In the genomic region with DNA sequence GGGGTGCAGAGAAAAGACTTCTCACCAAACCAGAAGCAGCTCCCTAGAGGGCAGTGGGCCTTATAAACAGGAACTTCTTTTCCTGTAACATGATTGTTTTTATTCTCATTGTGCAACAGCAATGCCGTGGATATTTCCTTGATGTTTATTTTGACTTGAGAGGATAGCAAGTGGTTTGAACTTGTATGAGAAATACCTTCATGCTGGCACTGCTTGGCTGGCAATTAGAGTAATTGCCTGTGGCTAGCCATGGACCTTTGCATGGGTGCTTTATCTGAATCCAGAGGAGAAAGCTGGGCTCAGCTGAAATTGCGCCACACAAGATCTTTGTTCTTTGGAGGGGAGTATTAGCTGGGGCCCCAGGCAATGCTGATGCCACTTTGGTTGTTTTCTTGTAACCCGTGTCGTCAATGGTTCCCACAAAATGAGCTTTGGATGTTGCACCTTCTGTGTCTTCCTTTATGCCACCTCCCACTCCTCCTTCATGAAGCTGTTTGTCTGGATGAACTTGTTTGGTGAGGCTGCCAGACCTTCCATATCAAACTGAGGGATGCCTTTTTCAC, we compare ENCODE assay signal across 12 cellular contexts. TPM values are rescaled to one million over a fixed set of nuclear protein-coding genes. Genes with fewer than 3 reads are reported as not detected.
A peak's percentile ranks its signal among the peaks of the same experiment; 100 is the strongest.
DNase-seq lines count a peak whose midpoint lies in the region; ATAC-seq and TF ChIP-seq lines count a peak whose summit lies in the region.
"Had no signal": no experiment of that assay in that cellular context is flagged by ENCODE, and none has a peak within 500 bp of the region (broad histone marks: within the 10 kb centered on the region; RNA-seq: fewer than 3 reads in every experiment).

No MANE protein-coding gene starts in this region.

- H3K4me3 Mint-ChIP-seq in MCF 10A (ENCODE audit: unreplicated experiment), result no peak overlapping the region
- no peak overlapping the region for H3K4me3 Mint-ChIP-seq in naive thymus-derived CD8-positive, alpha-beta T cell

- no peaks in the 10 kb centered on the region for H3K9me3 Mint-ChIP-seq in MCF 10A (ENCODE audit: unreplicated experiment)
- no peaks in the 10 kb centered on the region for H3K9me3 Mint-ChIP-seq in naive thymus-derived CD8-positive, alpha-beta T cell

- DNase-seq in LHCN-M2 (ENCODE audit: low read depth) (peak; percentile 58), MCF 10A (ENCODE audit: unreplicated experiment) (peak; percentile 75), lower lobe of right lung (no peak), NCI-H1092 (lab: John Stamatoyannopoulos, UW) (no peak), sigmoid colon (no peak)
- no peak for DNase-seq in naive thymus-derived CD8-positive, alpha-beta T cell
- DNase-seq: activated CD4-positive, CD25-positive, alpha-beta regulatory T cell had no signal

- H3K9me3 ChIP-seq in BLaER1 (no peaks in the 10 kb centered on the region), lower lobe of right lung (no peaks in the 10 kb centered on the region), sigmoid colon (no peaks in the 10 kb centered on the region)
- H3K9me3 ChIP-seq: right atrium auricular region had no signal

- intact Hi-C loops in MCF 10A (cut with micrococcal nuclease), result no loop called here
- intact Hi-C loops in lower lobe of right lung (cut with DNase I), result no loop called here
- intact Hi-C loops in sigmoid colon (cut with DNase I), result no loop called here

- H3K36me3 ChIP-seq in BLaER1 (no peaks in the 10 kb centered on the region), lower lobe of right lung (no peaks in the 10 kb centered on the region), sigmoid colon (no peaks in the 10 kb centered on the region)
- H3K36me3 ChIP-seq: right atrium auricular region had no signal

- H3K27me3 ChIP-seq in BLaER1, result no peaks in the 10 kb centered on the region
- no peaks in the 10 kb centered on the region for H3K27me3 ChIP-seq in lower lobe of right lung (ENCODE audit: low read depth)
- no peaks in the 10 kb centered on the region for H3K27me3 ChIP-seq in sigmoid colon
- H3K27me3 ChIP-seq: hepatocyte, right atrium auricular region had no signal

- BruUV-seq in MCF 10A (replicated peaks; lab: Mats Ljungman, UMichigan), result no TSS peak

- TF ChIP-seq CTCF in MCF 10A (IDR thresholded peaks at IDR 0.05; ENCODE audit: unreplicated experiment) (no peak), lower lobe of right lung (IDR thresholded peaks at IDR 0.05) (no peak), sigmoid colon (IDR thresholded peaks at IDR 0.05) (no peak)

- H3K4me2 ChIP-seq in BLaER1, result peak overlapping the region; percentile 87
- H3K4me2 ChIP-seq: hepatocyte had no signal

- H3K9ac ChIP-seq in BLaER1, result peak overlapping the region; percentile 61

- H3K4me3 ChIP-seq in BLaER1 (peak overlapping the region; percentile 40), lower lobe of right lung (no peak overlapping the region), sigmoid colon (no peak overlapping the region)
- H3K4me3 ChIP-seq: hepatocyte, right atrium auricular region had no signal

- H3K27me3 Mint-ChIP-seq in MCF 10A (ENCODE audit: insufficient read depth, unreplicated experiment), result no peaks in the 10 kb centered on the region
- H3K27me3 Mint-ChIP-seq in naive thymus-derived CD8-positive, alpha-beta T cell, result no peaks in the 10 kb centered on the region

- POLR2A ChIA-PET in MCF 10A (lab: Yijun Ruan, JAX), result interaction anchor here (0.6 to 1.8 kb wide), 4 partner anchors 27 to 213 kb away, joined by 3 to 4 read pairs (median 3); no protein-coding TSS in a partner anchor
- POLR2A ChIA-PET in naive thymus-derived CD8-positive, alpha-beta T cell (lab: Charles Lee), result no interaction called here

- TF ChIP-seq EP300 in sigmoid colon (IDR thresholded peaks at IDR 0.05), result no peak

- peaks cover 46% of the 10 kb centered on the region for H3K4me1 ChIP-seq in BLaER1
- peaks cover 21% of the 10 kb centered on the region for H3K4me1 ChIP-seq in lower lobe of right lung
- no peaks in the 10 kb centered on the region for H3K4me1 ChIP-seq in sigmoid colon

- peaks cover 25% of the 10 kb centered on the region for H3K4me1 Mint-ChIP-seq in MCF 10A (ENCODE audit: insufficient read depth, unreplicated experiment)
- H3K4me1 Mint-ChIP-seq in naive thymus-derived CD8-positive, alpha-beta T cell, result peaks cover 3 to 12% (median 9%) of the 10 kb centered on the region in 4 donors

- no peaks in the 10 kb centered on the region for H4K20me1 ChIP-seq in BLaER1

- no peaks in the 10 kb centered on the region for H3K36me3 Mint-ChIP-seq in MCF 10A (ENCODE audit: insufficient read depth, unreplicated experiment)
- no peaks in the 10 kb centered on the region for H3K36me3 Mint-ChIP-seq in naive thymus-derived CD8-positive, alpha-beta T cell

- CTCF ChIA-PET in MCF 10A (lab: Yijun Ruan, JAX), result interaction anchor here (0.6 to 2.0 kb wide), 9 partner anchors 10 to 697 kb away, joined by 3 to 9 read pairs (median 5); no protein-coding TSS in a partner anchor

- no peak for TF ChIP-seq POLR2A in sigmoid colon (IDR thresholded peaks at IDR 0.05)

- H3K27ac ChIP-seq in BLaER1 (peak overlapping the region; percentile 62), lower lobe of right lung (peak overlapping the region; percentile 31), sigmoid colon (no peak overlapping the region)
- H3K27ac ChIP-seq: C4-2B, hepatocyte, right atrium auricular region had no signal

- ATAC-seq in lower lobe of right lung (peak; percentile 75 to 81), GM21447 (IDR thresholded peaks at IDR 0.05; ENCODE audit: unreplicated experiment) (no peak)
- ATAC-seq in naive thymus-derived CD8-positive, alpha-beta T cell, result no peak

- H3K27ac Mint-ChIP-seq in MCF 10A (ENCODE audit: low read depth, unreplicated experiment), result peak overlapping the region; percentile 61
- peak overlapping the region in 1 of 10 donors; percentile 62 for H3K27ac Mint-ChIP-seq in naive thymus-derived CD8-positive, alpha-beta T cell

- WGBS in sigmoid colon, 2 donors, result 47 to 66% methylated on average over 4 of the region's 4 CpGs

RNA-seq across cellular contexts. Expression of gene CMTM8, which starts 37.9 kb away (rescaled TPM):
- 7.0 and 7.1 TPM in 2 replicates for total RNA-seq in LHCN-M2 (2014; rRNA removed)
- 3.0 TPM for polyA plus RNA-seq in LHCN-M2 (2012)
- total RNA-seq in MCF 10A (2022), result 3.2 and 3.8 TPM in 2 replicates
- total RNA-seq in lower lobe of right lung, result 25.6 TPM
- 1 to 10 TPM; 2.0 to 2.2 TPM for total RNA-seq in naive thymus-derived CD8-positive, alpha-beta T cell
- polyA plus RNA-seq in naive thymus-derived CD8-positive, alpha-beta T cell, result 1 to 10 TPM; 2.8 to 8.6 (median 3.8) TPM
- total RNA-seq in sigmoid colon, result 1 to 10 TPM in 1 of 4 donors, under 1 TPM in 2, not detected in 1; 0.49 to 4.4 (median 0.81) TPM
- polyA plus RNA-seq in sigmoid colon, result 1 to 10 TPM; 4.2 to 7.9 (median 4.4) TPM

Comparison
In these comparisons a context has a peak if more than half of its experiments do, and no peak if none do; other contexts are left out.
1. H3K27ac ChIP-seq: peak in BLaER1 (single experiment) and lower lobe of right lung (single experiment); none in sigmoid colon (0 of 4).
2. DNase-seq: peak in LHCN-M2 (single experiment) and MCF 10A (single experiment); none in lower lobe of right lung (single experiment), NCI-H1092 (single experiment), naive thymus-derived CD8-positive, alpha-beta T cell (0 of 10) and sigmoid colon (single experiment).
3. ATAC-seq: peak in lower lobe of right lung (2 of 2); none in naive thymus-derived CD8-positive, alpha-beta T cell (0 of 2) and GM21447 (single experiment).